ENCODE assay signal across 20 cellular contexts in genomic region chr17:4054446-4054845, GRCh38.
DNase-seq lines count a peak whose midpoint lies in the region; ATAC-seq, FAIRE-seq and TF ChIP-seq lines count a peak whose summit lies in the region.
"Had no signal": no experiment of that assay in that cellular context is flagged by ENCODE, and none has a peak within 500 bp of the region (broad histone marks: within the 10 kb centered on the region; RNA-seq: fewer than 3 reads in every experiment).

No MANE protein-coding gene starts in this region.

- intact Hi-C loops in activated B cell treated with CpG ODN at 0.5 μM for 24 hours (cut with micrococcal nuclease) (no loop called here), GM12878 (cut with micrococcal nuclease; ENCODE audit: unreplicated experiment) (no loop called here)

- no peak for TF ChIP-seq RAD21 in GM12878 (IDR thresholded peaks at IDR 0.05; ENCODE audit: insufficient read depth, low read depth, low read length)

- no peak for TF ChIP-seq EP300 in GM12878 (IDR thresholded peaks at IDR 0.05; ENCODE audit: borderline replicate concordance in 1 of 2, control insufficient read depth in 1 of 2, low read depth in 2 of 2, low read length in 2 of 2)

- POLR2A ChIA-PET in activated B cell treated with CpG ODN at 0.5 μM for 24 hours (lab: Charles Lee) = no interaction called here
- POLR2A ChIA-PET in GM12878 (lab: Charles Lee) = no interaction called here

- H3K36me3 Mint-ChIP-seq in activated naive CD4-positive, alpha-beta T cell treated with anti-CD3 and anti-CD28 coated beads, Interleukin-2, amount 50 U/mL, for 72 hours = peaks cover 2 to 10% of the 10 kb centered on the region in 2 donors
- H3K36me3 Mint-ChIP-seq in activated B cell treated with CpG ODN at 0.5 μM for 24 hours (ENCODE audit: low read depth) = peaks cover 86% of the 10 kb centered on the region
- H3K36me3 Mint-ChIP-seq in stimulated activated naive CD8-positive, alpha-beta T cell treated with anti-CD3 and anti-CD28 coated beads, Interleukin-15, Interleukin-2, amounts not matched to agents 100 ng/mL and 50 ng/mL, for 24 hours (ENCODE audit: low read depth) = peaks cover 63% of the 10 kb centered on the region

- H3K27me3 ChIP-seq in GM12878 (replicated peaks in 1 of 2; ENCODE audit: control insufficient read depth in 2 of 2, insufficient read depth in 2 of 2, low read length in 1 of 2) = no peaks in the 10 kb centered on the region

- no peaks in the 10 kb centered on the region for H3K4me1 Mint-ChIP-seq in activated B cell treated with CpG ODN at 0.5 μM for 24 hours
- H3K4me1 Mint-ChIP-seq in stimulated activated naive CD8-positive, alpha-beta T cell treated with anti-CD3 and anti-CD28 coated beads, Interleukin-15, Interleukin-2, amounts not matched to agents 100 ng/mL and 50 ng/mL, for 24 hours (ENCODE audit: low read depth) = peaks cover 14% of the 10 kb centered on the region
- H3K4me1 Mint-ChIP-seq: B cell had no signal

- H3K9ac ChIP-seq in GM12878 (ENCODE audit: control insufficient read depth, insufficient read depth, low read length) = no peak overlapping the region

- no peaks in the 10 kb centered on the region for H3K27me3 Mint-ChIP-seq in activated B cell treated with CpG ODN at 0.5 μM for 24 hours
- H3K27me3 Mint-ChIP-seq in stimulated activated naive CD8-positive, alpha-beta T cell treated with anti-CD3 and anti-CD28 coated beads, Interleukin-15, Interleukin-2, amounts not matched to agents 100 ng/mL and 50 ng/mL, for 24 hours = no peaks in the 10 kb centered on the region
- H3K27me3 Mint-ChIP-seq: B cell; CD4-positive, alpha-beta T cell had no signal

- no peak overlapping the region for H3K4me3 ChIP-seq in GM12878
- H3K4me3 ChIP-seq: K562 had no signal

- no peak for DNase-seq in activated naive CD4-positive, alpha-beta T cell treated with anti-CD3 and anti-CD28 coated beads, Interleukin-2, amount 50 U/mL, for 72 hours (ENCODE audit: low spot score in 2 of 2)
- DNase-seq in activated naive CD4-positive, alpha-beta T cell treated with Interleukin-2 at 50 U/mL for 16 hours = no peak
- DNase-seq in activated B cell treated with CpG ODN at 0.5 μM for 24 hours = no peak
- DNase-seq in GM12878 (ENCODE audit: low read depth, low spot score) = no peak
- no peak for DNase-seq in AG08395 (ENCODE audit: low spot score)
- DNase-seq: CD4-positive, alpha-beta T cell; DMS79; H9; NCI-H1417 treated with DMSO at 0.1 percent for 48 hours; NCI-H1930; NCI-H446 treated with DMSO at 0.1 percent for 48 hours; NCI-H748 treated with DMSO at 0.1 percent for 48 hours; PC-3 had no signal

- no peaks in the 10 kb centered on the region for H3K9me3 ChIP-seq in GM12878 (replicated peaks; ENCODE audit: control insufficient read depth, insufficient read depth, low read length)

- 51% methylated on average over 6 of the region's 6 CpGs for WGBS in GM12878 (ENCODE audit: insufficient coverage, insufficient replicate concordance, low lambda C conversion rate, missing lambda C conversion rate)

- H3K4me1 ChIP-seq in GM12878 (ENCODE audit: control insufficient read depth, insufficient read depth, low read length) = no peaks in the 10 kb centered on the region

- peak; percentile 94 to 99 for ATAC-seq in activated naive CD4-positive, alpha-beta T cell treated with anti-CD3 and anti-CD28 coated beads, Interleukin-2, amount 50 U/mL, for 72 hours
- no peak for ATAC-seq in activated B cell treated with CpG ODN at 0.5 μM for 24 hours (ENCODE audit: low read depth)
- ATAC-seq in GM12878 = no peak
- ATAC-seq in GM18498 (IDR thresholded peaks at IDR 0.05; ENCODE audit: unreplicated experiment) = no peak
- ATAC-seq in GM21367 (IDR thresholded peaks at IDR 0.05; ENCODE audit: unreplicated experiment) = no peak
- ATAC-seq: K562, PC-3 had no signal

- TF ChIP-seq CTCF in activated B cell treated with CpG ODN at 0.5 μM for 24 hours (IDR thresholded peaks at IDR 0.05) (no peak), GM12878 (IDR thresholded peaks at IDR 0.05 in 2 of 3, conservative IDR thresholded peaks at IDR 0.05 in 1 of 3; ENCODE audit: control insufficient read depth in 2 of 3, extremely low read depth in 1 of 3, insufficient read depth in 1 of 3, low read depth in 3 of 3, low read length in 3 of 3) (no peak)

- BruUV-seq in GM12878 (replicated peaks; lab: Mats Ljungman, UMichigan) = no TSS peak

- H3K27ac Mint-ChIP-seq in activated naive CD4-positive, alpha-beta T cell treated with anti-CD3 and anti-CD28 coated beads, Interleukin-2, amount 50 U/mL, for 72 hours = peak overlapping the region; percentile 16 to 63
- H3K27ac Mint-ChIP-seq in activated B cell treated with CpG ODN at 0.5 μM for 24 hours = peak overlapping the region; percentile 1
- peak overlapping the region; percentile 75 for H3K27ac Mint-ChIP-seq in stimulated activated naive CD8-positive, alpha-beta T cell treated with anti-CD3 and anti-CD28 coated beads, Interleukin-15, Interleukin-2, amounts not matched to agents 100 ng/mL and 50 ng/mL, for 24 hours
- H3K27ac Mint-ChIP-seq: B cell; CD4-positive, alpha-beta T cell; H9 had no signal

- H3K9me3 Mint-ChIP-seq in activated naive CD4-positive, alpha-beta T cell treated with anti-CD3 and anti-CD28 coated beads, Interleukin-2, amount 50 U/mL, for 72 hours = no peaks in the 10 kb centered on the region
- no peaks in the 10 kb centered on the region for H3K9me3 Mint-ChIP-seq in activated B cell treated with CpG ODN at 0.5 μM for 24 hours
- no peaks in the 10 kb centered on the region for H3K9me3 Mint-ChIP-seq in stimulated activated naive CD8-positive, alpha-beta T cell treated with anti-CD3 and anti-CD28 coated beads, Interleukin-15, Interleukin-2, amounts not matched to agents 100 ng/mL and 50 ng/mL, for 24 hours
- H3K9me3 Mint-ChIP-seq: CD4-positive, alpha-beta T cell; H9 had no signal

- in situ Hi-C loops in GM12878 (cut with MboI) = no loop called here

- H4K20me1 ChIP-seq in GM12878 (ENCODE audit: control insufficient read depth, insufficient read depth) = no peaks in the 10 kb centered on the region

- H3K27ac ChIP-seq in GM12878 (ENCODE audit: control insufficient read depth, insufficient read depth) = no peak overlapping the region
- H3K27ac ChIP-seq: RWPE1 had no signal

- RAD21 ChIA-PET in GM12878 (lab: Charles Lee; ENCODE audit: unreplicated experiment) = no interaction called here

- no peak for FAIRE-seq in GM12878 (lab: Jason Lieb, UNC)
- FAIRE-seq: D721Med, K562 had no signal

- H3K4me3 Mint-ChIP-seq in activated B cell treated with CpG ODN at 0.5 μM for 24 hours = no peak overlapping the region
- H3K4me3 Mint-ChIP-seq in stimulated activated naive CD8-positive, alpha-beta T cell treated with anti-CD3 and anti-CD28 coated beads, Interleukin-15, Interleukin-2, amounts not matched to agents 100 ng/mL and 50 ng/mL, for 24 hours = peak overlapping the region; percentile 14
- H3K4me3 Mint-ChIP-seq: B cell; CD4-positive, alpha-beta T cell; H9 had no signal

- no peak overlapping the region for H2AFZ ChIP-seq in GM12878 (ENCODE audit: control insufficient read depth, low read depth, low read length)

- no peak for TF ChIP-seq POLR2A in GM12878 (IDR thresholded peaks at IDR 0.05; ENCODE audit: low read depth, low read length)

- CTCF ChIA-PET in activated B cell treated with CpG ODN at 0.5 μM for 24 hours (lab: Charles Lee) (no interaction called here), GM12878 (lab: Yijun Ruan, JAX) (no interaction called here)

- SMC1A ChIA-PET in GM12878 (lab: Charles Lee; ENCODE audit: uncharacterized antibody, unreplicated experiment) = no interaction called here

- H3K79me2 ChIP-seq in GM12878 (ENCODE audit: control insufficient read depth, insufficient read depth, low read length) = no peaks in the 10 kb centered on the region

- no peak overlapping the region for H3K4me2 ChIP-seq in GM12878 (ENCODE audit: control insufficient read depth, insufficient read depth)

- H3K36me3 ChIP-seq in GM12878 (ENCODE audit: control insufficient read depth in 2 of 2, insufficient read depth in 2 of 2, low read length in 1 of 2) = peaks cover 21 to 37% of the 10 kb centered on the region in 2 experiments

TF ChIP-seq in GM12878, 131 proteins besides CTCF, POLR2A, EP300 and RAD21:
- TF ChIP-seq RUNX3 (IDR thresholded peaks at IDR 0.05; ENCODE audit: low read length) (0 out of 2 replicates have a peak, but pooled peaks have one; percentile 14), HDGF (IDR thresholded peaks at IDR 0.05) (no peak)

Comparison
In these comparisons a context has a peak if more than half of its experiments do, and no peak if none do; other contexts are left out.
1. ATAC-seq: peak in activated naive CD4-positive, alpha-beta T cell treated with anti-CD3 and anti-CD28 coated beads, Interleukin-2, amount 50 U/mL, for 72 hours (2 of 2); none in activated B cell treated with CpG ODN at 0.5 μM for 24 hours (single experiment), GM12878 (single experiment), GM18498 (single experiment) and GM21367 (single experiment).
2. H3K27ac Mint-ChIP-seq: peak in every context shown above with its lines; median percentile 75 in stimulated activated naive CD8-positive, alpha-beta T cell treated with anti-CD3 and anti-CD28 coated beads, Interleukin-15, Interleukin-2, amounts not matched to agents 100 ng/mL and 50 ng/mL, for 24 hours; 40 in activated naive CD4-positive, alpha-beta T cell treated with anti-CD3 and anti-CD28 coated beads, Interleukin-2, amount 50 U/mL, for 72 hours; 1 in activated B cell treated with CpG ODN at 0.5 μM for 24 hours.